Comparison of ENCODE assay signal across 8 cellular contexts in the genomic region with DNA sequence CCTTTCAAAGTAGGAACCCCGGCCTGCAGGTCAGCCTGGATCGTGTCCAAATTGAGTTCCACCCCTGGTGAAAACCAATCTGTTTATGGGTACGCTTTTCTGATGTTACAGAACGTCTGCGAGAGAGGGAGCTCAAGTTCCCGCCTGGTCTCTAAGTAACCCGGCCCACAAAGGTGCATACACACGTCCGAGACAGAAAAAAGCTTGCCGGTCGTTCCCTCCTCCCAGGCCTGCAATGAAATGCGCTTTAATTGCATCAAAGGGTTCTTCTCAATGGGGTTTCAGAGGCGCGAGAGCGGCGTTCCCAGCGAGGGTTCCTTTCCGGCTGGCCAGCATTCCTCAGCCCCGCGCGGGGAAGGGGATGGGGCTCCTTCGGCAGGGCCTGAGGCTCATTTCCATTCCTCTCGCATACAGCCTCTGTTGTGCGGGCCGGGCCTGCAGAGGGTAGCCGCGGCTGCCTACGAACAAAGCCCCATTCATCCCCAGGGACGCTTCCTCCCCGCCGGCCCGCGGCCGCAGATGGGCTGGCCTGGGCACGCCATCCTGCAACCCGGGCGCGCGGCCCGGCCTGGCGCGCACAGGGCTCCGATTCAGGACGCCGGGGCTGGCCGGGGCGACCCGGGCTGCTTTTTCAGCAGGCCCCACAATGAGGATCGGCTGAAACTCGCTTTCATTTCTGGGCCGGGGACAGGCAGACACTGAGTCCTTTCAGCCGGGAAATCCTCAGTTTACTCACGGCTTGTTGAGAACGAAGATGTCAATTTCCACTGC.
DNase-seq lines count a peak whose midpoint lies in the region; ATAC-seq and TF ChIP-seq lines count a peak whose summit lies in the region.

No MANE protein-coding gene starts in this region.

- H3K9me3 Mint-ChIP-seq in activated naive CD8-positive, alpha-beta T cell treated with anti-CD3 and anti-CD28 coated beads for 36 hours, result peaks cover 4% of the 10 kb centered on the region
- peaks cover 7% of the 10 kb centered on the region for H3K9me3 Mint-ChIP-seq in glutamatergic neuron (ENCODE audit: unreplicated experiment)
- H3K9me3 Mint-ChIP-seq in neural progenitor cell, result no peaks in the 10 kb centered on the region

- H3K27me3 ChIP-seq in BE2C (no peaks in the 10 kb centered on the region), neural progenitor cell (peaks cover 29% of the 10 kb centered on the region)

- H3K79me2 ChIP-seq in neural progenitor cell (ENCODE audit: low read depth), result no peaks in the 10 kb centered on the region

- peak; percentile 32 for TF ChIP-seq CTCF in BE2C (IDR thresholded peaks at IDR 0.05; ENCODE audit: low read depth, low read length)
- TF ChIP-seq CTCF in glutamatergic neuron (IDR thresholded peaks at IDR 0.05; ENCODE audit: partially characterized antibody, unreplicated experiment), result no peak
- TF ChIP-seq CTCF in neural progenitor cell (IDR thresholded peaks at IDR 0.05), result peak; percentile 37

- H2AFZ ChIP-seq in neural progenitor cell (replicated peaks), result peak overlapping the region; percentile 75

- peak overlapping the region; percentile 48 for H3K9ac ChIP-seq in neural progenitor cell

- ATAC-seq in GM18511 (IDR thresholded peaks at IDR 0.05; ENCODE audit: unreplicated experiment), result peak; percentile 65
- ATAC-seq in HG02943 (IDR thresholded peaks at IDR 0.05; ENCODE audit: low read depth, unreplicated experiment), result peak; percentile 52

- peak overlapping the region; percentile 80 for H3K4me2 ChIP-seq in neural progenitor cell

- H3K4me1 Mint-ChIP-seq in activated naive CD8-positive, alpha-beta T cell treated with anti-CD3 and anti-CD28 coated beads for 36 hours, result peaks cover 51% of the 10 kb centered on the region
- peaks cover 12% of the 10 kb centered on the region for H3K4me1 Mint-ChIP-seq in glutamatergic neuron (ENCODE audit: low read depth, unreplicated experiment)
- H3K4me1 Mint-ChIP-seq in neural progenitor cell, result peaks cover 95% of the 10 kb centered on the region

- peak overlapping the region; percentile 95 for H3K27ac ChIP-seq in neural progenitor cell

- H3K4me1 ChIP-seq in BE2C (peaks cover 9% of the 10 kb centered on the region), neural progenitor cell (peaks cover 76% of the 10 kb centered on the region)

- H3F3A ChIP-seq in neural progenitor cell (ENCODE audit: low read depth), result peaks cover 58% of the 10 kb centered on the region

- peak overlapping the region; percentile 79 for H3K27ac Mint-ChIP-seq in activated naive CD8-positive, alpha-beta T cell treated with anti-CD3 and anti-CD28 coated beads for 36 hours
- peak overlapping the region; percentile 14 for H3K27ac Mint-ChIP-seq in glutamatergic neuron (ENCODE audit: unreplicated experiment)
- H3K27ac Mint-ChIP-seq in neural progenitor cell, result peak overlapping the region; percentile 99

- peak; percentile 77 for DNase-seq in BE2C
- DNase-seq in NCI-H345 (lab: John Stamatoyannopoulos, UW), result peak; percentile 56
- peak; percentile 19 for DNase-seq in activated naive CD8-positive, alpha-beta T cell treated with anti-CD3 and anti-CD28 coated beads for 36 hours
- peak; percentile 77 for DNase-seq in glutamatergic neuron
- peak; percentile 96 for DNase-seq in neural progenitor cell (ENCODE audit: low spot score)
- DNase-seq in GF-D8 (lab: John Stamatoyannopoulos, UW), result no peak

- no peaks in the 10 kb centered on the region for H4K20me1 ChIP-seq in neural progenitor cell (ENCODE audit: low read depth)

- H3K36me3 Mint-ChIP-seq in activated naive CD8-positive, alpha-beta T cell treated with anti-CD3 and anti-CD28 coated beads for 36 hours, result peaks cover 9% of the 10 kb centered on the region
- H3K36me3 Mint-ChIP-seq in glutamatergic neuron (ENCODE audit: unreplicated experiment) (no peaks in the 10 kb centered on the region), neural progenitor cell (no peaks in the 10 kb centered on the region)

- peak overlapping the region; percentile 61 for H3K4me3 Mint-ChIP-seq in activated naive CD8-positive, alpha-beta T cell treated with anti-CD3 and anti-CD28 coated beads for 36 hours
- H3K4me3 Mint-ChIP-seq in glutamatergic neuron (ENCODE audit: unreplicated experiment) (peak overlapping the region; percentile 88), neural progenitor cell (peak overlapping the region; percentile 85)

- H3K4me3 ChIP-seq in BE2C (ENCODE audit: low read depth, low read length), result peak overlapping the region; percentile 83
- peak overlapping the region; percentile 46 for H3K4me3 ChIP-seq in neural progenitor cell

- H3K36me3 ChIP-seq in BE2C (no peaks in the 10 kb centered on the region), neural progenitor cell (no peaks in the 10 kb centered on the region)

- H3K9me3 ChIP-seq in BE2C, result no peaks in the 10 kb centered on the region
- no peaks in the 10 kb centered on the region for H3K9me3 ChIP-seq in neural progenitor cell (ENCODE audit: low read depth)

- H3K27me3 Mint-ChIP-seq in activated naive CD8-positive, alpha-beta T cell treated with anti-CD3 and anti-CD28 coated beads for 36 hours, result peaks cover 92% of the 10 kb centered on the region
- peaks cover 6% of the 10 kb centered on the region for H3K27me3 Mint-ChIP-seq in glutamatergic neuron (ENCODE audit: unreplicated experiment)
- H3K27me3 Mint-ChIP-seq in neural progenitor cell (ENCODE audit: insufficient read depth, low read depth), result no peaks in the 10 kb centered on the region

Comparison
In these comparisons a context has a peak if more than half of its experiments do, and no peak if none do; other contexts are left out.
1. H3K27ac Mint-ChIP-seq: peak in every context shown above with its lines; median percentile 99 in neural progenitor cell; 79 in activated naive CD8-positive, alpha-beta T cell treated with anti-CD3 and anti-CD28 coated beads for 36 hours; 14 in glutamatergic neuron.